Comparison of ENCODE assay signal across 1 cellular context in genomic region chr1:36768486-36769178, GRCh38.
TF ChIP-seq lines count a peak whose summit lies in the region.

No MANE protein-coding gene starts in this region.

TF ChIP-seq in SK-N-SH, 30 proteins besides CTCF, POLR2A, EP300 and RAD21 (continued from another document):
- TF ChIP-seq RXRA (IDR thresholded peaks at IDR 0.05; ENCODE audit: borderline replicate concordance, low read depth) (no peak), NRF1 (IDR thresholded peaks at IDR 0.05; ENCODE audit: low read depth, low read length) (no peak), RCOR1 (IDR thresholded peaks at IDR 0.05; ENCODE audit: low read length) (peak; percentile 99), MXI1 (IDR thresholded peaks at IDR 0.05; ENCODE audit: low read depth, low read length) (peak; percentile 47; the same call in 1 of the 2 replicates), TCF12 (IDR thresholded peaks at IDR 0.05) (peak; percentile 27; the same call in 1 of the 2 replicates), GATA2 (CRISPR knock-in tag; IDR thresholded peaks at IDR 0.05) (peak; percentile 97), REST (IDR thresholded peaks at IDR 0.05; ENCODE audit: low read depth, low read length) (no peak)
